In genomic region chr6:111480988-111481830, GRCh38 we compare ENCODE assay signal across 2 cellular contexts.
TF ChIP-seq lines count a peak whose summit lies in the region.

No MANE protein-coding gene starts in this region.

TF ChIP-seq in GM12878, 131 proteins besides CTCF, POLR2A, EP300 and RAD21:
- TF ChIP-seq CBFB (IDR thresholded peaks at IDR 0.05; ENCODE audit: low read depth): no peak
- TF ChIP-seq MYC (IDR thresholded peaks at IDR 0.05; ENCODE audit: insufficient read depth, insufficient read length, insufficient replicate concordance, low read length, severe bottlenecking): no peak
- TF ChIP-seq RELA (IDR thresholded peaks at IDR 0.05; ENCODE audit: borderline replicate concordance, partially characterized antibody): no peak
- TF ChIP-seq, protein P1, sequence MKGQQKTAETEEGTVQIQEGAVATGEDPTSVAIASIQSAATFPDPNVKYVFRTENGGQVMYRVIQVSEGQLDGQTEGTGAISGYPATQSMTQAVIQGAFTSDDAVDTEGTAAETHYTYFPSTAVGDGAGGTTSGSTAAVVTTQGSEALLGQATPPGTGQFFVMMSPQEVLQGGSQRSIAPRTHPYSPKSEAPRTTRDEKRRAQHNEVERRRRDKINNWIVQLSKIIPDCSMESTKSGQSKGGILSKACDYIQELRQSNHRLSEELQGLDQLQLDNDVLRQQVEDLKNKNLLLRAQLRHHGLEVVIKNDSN (IDR thresholded peaks at IDR 0.05; ENCODE audit: borderline replicate concordance, extremely low read length, insufficient read depth, low read depth, low read length): no peak
- no peak for TF ChIP-seq ZBTB40 (IDR thresholded peaks at IDR 0.05; ENCODE audit: borderline replicate concordance)
- TF ChIP-seq MAX (IDR thresholded peaks at IDR 0.05; ENCODE audit: low read depth, low read length): no peak
- no peak for TF ChIP-seq CHD1 (IDR thresholded peaks at IDR 0.05; ENCODE audit: low read depth, low read length)

TF ChIP-seq in HEK293T, 16 proteins besides CTCF, POLR2A, EP300 and RAD21:
- TF ChIP-seq HDGF (IDR thresholded peaks at IDR 0.05; ENCODE audit: borderline replicate concordance) (no peak), ARNT (IDR thresholded peaks at IDR 0.05) (no peak), NFRKB (IDR thresholded peaks at IDR 0.05) (no peak), LEF1 (IDR thresholded peaks at IDR 0.05; ENCODE audit: borderline replicate concordance) (no peak), CTBP1 (IDR thresholded peaks at IDR 0.05; ENCODE audit: borderline replicate concordance) (no peak)
TF ChIP-seq in HEK293T: peak in this region for 0.
